In genomic region chr17:57749701-57750100, GRCh38 we compare ENCODE assay signal across 24 cellular contexts. TPM values are rescaled to one million over a fixed set of nuclear protein-coding genes. Genes with fewer than 3 reads are reported as not detected.
"Had no signal": no experiment of that assay in that cellular context is flagged by ENCODE, and none has a peak within 500 bp of the region (broad histone marks: within the 10 kb centered on the region; RNA-seq: fewer than 3 reads in every experiment).

No MANE protein-coding gene starts in this region.

- H3K4me1 ChIP-seq: thyroid gland, uterus had no signal

- H3K27me3 ChIP-seq: adrenal gland, gastroesophageal sphincter, heart right ventricle, spleen, thyroid gland, uterus had no signal

- H3K4me3 Mint-ChIP-seq: activated CD4-positive, alpha-beta memory T cell treated with anti-CD3 and anti-CD28 coated beads, Interleukin-2, amount 10 ng/mL, durations not matched to agents 7 days and 5 days; stimulated activated naive B cell treated with anti-CD40 and anti-IgM and Interleukin-4, amounts not matched to agents 10 μg/mL and 1 μg/mL and 100 μg/mL, for 72 hours had no signal

- DNase-seq: activated CD4-positive, alpha-beta memory T cell treated with anti-CD3 and anti-CD28 coated beads, Interleukin-2, amount 10 ng/mL, durations not matched to agents 7 days and 5 days; activated CD8-positive, alpha-beta memory T cell treated with anti-CD3 and anti-CD28 coated beads, Interleukin-2, amount 50 U/mL, for 48 hours; activated effector memory CD4-positive, alpha-beta T cell treated with anti-CD3 and anti-CD28 coated beads, Interleukin-2, amount 50 U/mL, for 16 hours; activated naive CD4-positive, alpha-beta T cell treated with anti-CD3 and anti-CD28 coated beads, Interleukin-2, amount 50 U/mL, for 16 hours; activated T-cell treated with anti-CD3 and anti-CD28 coated beads, Interleukin-2, amount 50 U/mL, for 48 hours; adrenal gland; effector CD4-positive, alpha-beta T cell; heart right ventricle; kidney glomerular epithelial cell; left ventricle myocardium inferior; mammary epithelial cell; spleen; stimulated activated CD4-positive, alpha-beta T cell treated with anti-CD3 and anti-CD28 coated beads, Interleukin-4, amount 100 ng/mL, for 4 hours; stimulated activated naive B cell treated with anti-CD40 and anti-IgM and Interleukin-4, amounts not matched to agents 10 μg/mL and 1 μg/mL and 100 μg/mL, for 72 hours; thyroid gland; uterus; WERI-Rb-1 had no signal

- ATAC-seq: gastroesophageal sphincter; heart right ventricle; stimulated activated naive B cell treated with anti-CD40 and anti-IgM and Interleukin-4, amounts not matched to agents 10 μg/mL and 1 μg/mL and 100 μg/mL, for 72 hours had no signal

- H3K9me3 ChIP-seq: adrenal gland, esophagus muscularis mucosa, gastroesophageal sphincter, heart right ventricle, left ventricle myocardium inferior, spleen, thyroid gland, uterus had no signal

- H3K36me3 ChIP-seq: adrenal gland, esophagus muscularis mucosa, gastroesophageal sphincter, heart right ventricle, left ventricle myocardium inferior, spleen, thyroid gland, uterus, WERI-Rb-1 had no signal

- H3K27ac ChIP-seq: adrenal gland, esophagus muscularis mucosa, gastroesophageal sphincter, heart right ventricle, left ventricle myocardium inferior, thyroid gland, uterus, WERI-Rb-1 had no signal

- FAIRE-seq: astrocyte, bronchial epithelial cell, endothelial cell of umbilical vein had no signal

- H3K9me3 Mint-ChIP-seq: activated CD4-positive, alpha-beta memory T cell treated with anti-CD3 and anti-CD28 coated beads, Interleukin-2, amount 10 ng/mL, durations not matched to agents 7 days and 5 days; stimulated activated naive B cell treated with anti-CD40 and anti-IgM and Interleukin-4, amounts not matched to agents 10 μg/mL and 1 μg/mL and 100 μg/mL, for 72 hours had no signal

- H3K36me3 Mint-ChIP-seq: stimulated activated naive B cell treated with anti-CD40 and anti-IgM and Interleukin-4, amounts not matched to agents 10 μg/mL and 1 μg/mL and 100 μg/mL, for 72 hours had no signal

- H3K27ac Mint-ChIP-seq: activated CD4-positive, alpha-beta memory T cell treated with anti-CD3 and anti-CD28 coated beads, Interleukin-2, amount 10 ng/mL, durations not matched to agents 7 days and 5 days; stimulated activated naive B cell treated with anti-CD40 and anti-IgM and Interleukin-4, amounts not matched to agents 10 μg/mL and 1 μg/mL and 100 μg/mL, for 72 hours had no signal

- H3K4me3 ChIP-seq: adrenal gland, esophagus muscularis mucosa, gastroesophageal sphincter, heart right ventricle, left ventricle myocardium inferior, spleen, thyroid gland, uterus had no signal

RNA-seq across cellular contexts. Expression of gene CCDC182, which starts 4.6 kb away (rescaled TPM):
- total RNA-seq: activated CD4-positive, alpha-beta memory T cell treated with anti-CD3 and anti-CD28 coated beads, Interleukin-2, amount 10 ng/mL, durations not matched to agents 7 days and 5 days; adrenal gland; astrocyte; bronchial epithelial cell; cerebellum; endothelial cell of umbilical vein; esophagus muscularis mucosa; gastroesophageal sphincter; heart right ventricle; left ventricle myocardium inferior; mammary epithelial cell; myocyte; spleen; thyroid gland; uterus had no signal
